Comparison of ENCODE assay signal across 9 cellular contexts in the genomic region with DNA sequence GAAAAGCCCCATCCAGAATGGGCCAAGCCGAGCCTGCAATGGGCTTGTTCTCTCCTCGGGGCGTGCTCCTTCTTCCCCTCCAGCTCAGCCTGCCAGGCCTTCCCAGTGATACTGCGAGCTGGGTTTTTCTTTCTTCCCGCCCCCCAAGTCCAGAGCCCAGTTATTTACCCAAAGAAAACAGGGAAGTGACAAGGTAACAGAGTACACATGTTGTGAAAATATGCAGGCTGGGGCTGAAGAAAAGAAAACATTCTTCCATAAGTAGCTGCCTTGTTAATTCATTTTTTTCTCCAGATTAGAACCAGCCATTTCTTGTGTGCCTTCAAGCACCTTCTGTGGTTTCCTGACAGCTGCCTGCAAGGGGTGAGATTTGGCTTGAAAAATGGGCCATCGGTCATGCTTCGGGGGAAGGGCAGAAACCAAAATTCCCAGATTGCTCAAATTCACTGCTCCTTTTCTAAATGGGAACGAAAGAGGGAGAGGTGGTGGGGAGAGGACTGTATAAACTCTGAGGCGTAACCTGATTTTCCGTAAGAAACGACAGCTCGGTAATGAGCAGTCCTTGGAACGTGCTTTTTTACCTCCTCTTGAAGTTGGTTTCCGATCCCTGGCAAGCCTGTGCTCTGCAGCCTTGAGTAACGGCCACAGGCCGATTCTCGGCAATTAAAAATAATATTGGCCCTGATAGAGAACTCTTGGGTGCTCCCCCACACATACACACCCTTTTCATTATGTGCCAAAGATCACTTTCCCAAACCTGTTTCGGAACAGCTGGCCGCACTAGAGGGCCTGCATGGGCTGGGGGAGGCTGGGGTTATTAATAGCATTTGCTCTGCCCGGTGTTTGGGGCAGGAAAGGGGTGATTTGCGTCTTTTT.
DNase-seq lines count a peak whose midpoint lies in the region; TF ChIP-seq lines count a peak whose summit lies in the region.
"Had no signal": no experiment of that assay in that cellular context is flagged by ENCODE, and none has a peak within 500 bp of the region (broad histone marks: within the 10 kb centered on the region; RNA-seq: fewer than 3 reads in every experiment).

No MANE protein-coding gene starts in this region.

- TF ChIP-seq POLR2A in vagina (IDR thresholded peaks at IDR 0.05): no peak

- H3K9me3 Mint-ChIP-seq in nephron progenitor cell: peaks cover 2% of the 10 kb centered on the region

- DNase-seq in SK-N-MC (ENCODE audit: low read depth, low spot score): no peak
- peak; percentile 94 for DNase-seq in fibroblast of the aortic adventitia (ENCODE audit: low read depth)
- no peak for DNase-seq in nephron progenitor cell
- DNase-seq in vagina (ENCODE audit: extremely low spot score in 2 of 2): no peak
- DNase-seq in NCI-H1694 (lab: John Stamatoyannopoulos, UW): no peak
- no peak for DNase-seq in cerebellum (ENCODE audit: low spot score)
- DNase-seq in SIG-M5 (lab: John Stamatoyannopoulos, UW): no peak
- DNase-seq: activated effector memory CD4-positive, alpha-beta T cell treated with anti-CD3 and anti-CD28 coated beads, Interleukin-2, amount 50 U/mL, for 16 hours; MV-4-11 had no signal

- H3K36me3 ChIP-seq in SK-N-MC (ENCODE audit: insufficient read depth, low read length): no peaks in the 10 kb centered on the region
- no peaks in the 10 kb centered on the region for H3K36me3 ChIP-seq in vagina

- peak overlapping the region; percentile 21 for H3K4me3 ChIP-seq in SK-N-MC
- H3K4me3 ChIP-seq in fibroblast of the aortic adventitia (ENCODE audit: low read depth, low read length): no peak overlapping the region
- no peak overlapping the region for H3K4me3 ChIP-seq in vagina

- H3K4me3 Mint-ChIP-seq in nephron progenitor cell: peak overlapping the region; percentile 61

- intact Hi-C loops in vagina (cut with DNase I): no loop called here

- H3K9me3 ChIP-seq in SK-N-MC (ENCODE audit: low read depth, low read length) (no peaks in the 10 kb centered on the region), vagina (no peaks in the 10 kb centered on the region)

- H3K27me3 ChIP-seq in vagina: no peaks in the 10 kb centered on the region

- H3K4me1 Mint-ChIP-seq in nephron progenitor cell: peaks cover 86% of the 10 kb centered on the region

- H3K4me1 ChIP-seq in vagina: peaks cover 52% of the 10 kb centered on the region

- peaks cover 6% of the 10 kb centered on the region for H3K36me3 Mint-ChIP-seq in nephron progenitor cell (ENCODE audit: low read depth)

- peak overlapping the region; percentile 98 for H3K27ac Mint-ChIP-seq in nephron progenitor cell

- TF ChIP-seq CTCF in fibroblast of the aortic adventitia (IDR thresholded peaks at IDR 0.05; ENCODE audit: insufficient read depth, low read length) (no peak), nephron progenitor cell (IDR thresholded peaks at IDR 0.05) (no peak), vagina (IDR thresholded peaks at IDR 0.05) (no peak)

- H3K27me3 Mint-ChIP-seq in nephron progenitor cell (ENCODE audit: low read depth, poor library complexity): peaks cover 3% of the 10 kb centered on the region

- H3K27ac ChIP-seq in SK-N-MC (peak overlapping the region; percentile 85), vagina (peak overlapping the region; percentile 61)

- peak overlapping the region; percentile 46 for H3K9ac ChIP-seq in SK-N-MC (ENCODE audit: insufficient read length)
